In the genomic region with DNA sequence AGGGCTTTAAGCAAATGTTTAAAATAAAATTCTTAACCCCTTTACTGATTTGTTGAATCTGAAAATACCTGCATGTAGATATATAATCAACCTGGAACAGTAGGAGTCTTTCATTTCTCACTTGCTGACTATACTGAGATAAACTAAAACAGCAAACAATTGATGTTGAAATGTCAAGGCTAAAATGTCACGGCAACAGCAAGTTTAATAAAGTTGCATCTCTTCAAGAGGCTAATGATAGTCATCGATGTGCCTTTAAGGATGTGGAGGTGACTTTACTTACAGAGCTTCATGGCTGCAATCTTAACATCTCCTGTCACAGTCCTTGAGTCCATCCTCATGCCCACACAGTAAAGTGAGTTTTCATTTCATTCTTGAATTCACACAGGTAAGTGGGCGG, we compare ENCODE assay signal across 1 cellular context.
A peak's percentile ranks its signal among the peaks of the same experiment; 100 is the strongest.
TF ChIP-seq lines count a peak whose summit lies in the region.

No MANE protein-coding gene starts in this region.

TF ChIP-seq in K562, 482 proteins besides CTCF, POLR2A, EP300 and RAD21:
- TF ChIP-seq, protein P1, sequence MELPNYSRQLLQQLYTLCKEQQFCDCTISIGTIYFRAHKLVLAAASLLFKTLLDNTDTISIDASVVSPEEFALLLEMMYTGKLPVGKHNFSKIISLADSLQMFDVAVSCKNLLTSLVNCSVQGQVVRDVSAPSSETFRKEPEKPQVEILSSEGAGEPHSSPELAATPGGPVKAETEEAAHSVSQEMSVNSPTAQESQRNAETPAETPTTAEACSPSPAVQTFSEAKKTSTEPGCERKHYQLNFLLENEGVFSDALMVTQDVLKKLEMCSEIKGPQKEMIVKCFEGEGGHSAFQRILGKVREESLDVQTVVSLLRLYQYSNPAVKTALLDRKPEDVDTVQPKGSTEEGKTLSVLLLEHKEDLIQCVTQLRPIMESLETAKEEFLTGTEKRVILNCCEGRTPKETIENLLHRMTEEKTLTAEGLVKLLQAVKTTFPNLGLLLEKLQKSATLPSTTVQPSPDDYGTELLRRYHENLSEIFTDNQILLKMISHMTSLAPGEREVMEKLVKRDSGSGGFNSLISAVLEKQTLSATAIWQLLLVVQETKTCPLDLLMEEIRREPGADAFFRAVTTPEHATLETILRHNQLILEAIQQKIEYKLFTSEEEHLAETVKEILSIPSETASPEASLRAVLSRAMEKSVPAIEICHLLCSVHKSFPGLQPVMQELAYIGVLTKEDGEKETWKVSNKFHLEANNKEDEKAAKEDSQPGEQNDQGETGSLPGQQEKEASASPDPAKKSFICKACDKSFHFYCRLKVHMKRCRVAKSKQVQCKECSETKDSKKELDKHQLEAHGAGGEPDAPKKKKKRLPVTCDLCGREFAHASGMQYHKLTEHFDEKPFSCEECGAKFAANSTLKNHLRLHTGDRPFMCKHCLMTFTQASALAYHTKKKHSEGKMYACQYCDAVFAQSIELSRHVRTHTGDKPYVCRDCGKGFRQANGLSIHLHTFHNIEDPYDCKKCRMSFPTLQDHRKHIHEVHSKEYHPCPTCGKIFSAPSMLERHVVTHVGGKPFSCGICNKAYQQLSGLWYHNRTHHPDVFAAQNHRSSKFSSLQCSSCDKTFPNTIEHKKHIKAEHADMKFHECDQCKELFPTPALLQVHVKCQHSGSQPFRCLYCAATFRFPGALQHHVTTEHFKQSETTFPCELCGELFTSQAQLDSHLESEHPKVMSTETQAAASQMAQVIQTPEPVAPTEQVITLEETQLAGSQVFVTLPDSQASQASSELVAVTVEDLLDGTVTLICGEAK (IDR thresholded peaks at IDR 0.05): peak; percentile 85
- TF ChIP-seq, protein P1 (CRISPR knock-in tag; IDR thresholded peaks at IDR 0.05): peak; percentile 65
- TF ChIP-seq ZKSCAN1 (IDR thresholded peaks at IDR 0.05; ENCODE audit: low read depth, low read length): no peak
